In genomic region chr18:44680271-44681038, GRCh38 we compare ENCODE assay signal across 1 cellular context.
TF ChIP-seq lines count a peak whose summit lies in the region.

Gene SETBP1 (plus strand): TSS chr18:44680888. CDS start chr18:44701347, 20,459 bp downstream.

TF ChIP-seq in endothelial cell of umbilical vein, 7 proteins besides CTCF, POLR2A, EP300 and RAD21 (continued from another document):
- TF ChIP-seq MAX (IDR thresholded peaks at IDR 0.05; ENCODE audit: insufficient read depth, insufficient read length), result no peak
- TF ChIP-seq JUN (IDR thresholded peaks at IDR 0.05; ENCODE audit: borderline replicate concordance, insufficient read depth, insufficient read length, low read depth), result no peak
- no peak for TF ChIP-seq FOS (IDR thresholded peaks at IDR 0.05; ENCODE audit: borderline replicate concordance, insufficient read depth, low read length)
